Comparison of ENCODE assay signal across 9 cellular contexts in genomic region chrX:10326578-10326977, GRCh38.
DNase-seq lines count a peak whose midpoint lies in the region; ATAC-seq and TF ChIP-seq lines count a peak whose summit lies in the region.
"Had no signal": no experiment of that assay in that cellular context is flagged by ENCODE, and none has a peak within 500 bp of the region (broad histone marks: within the 10 kb centered on the region; RNA-seq: fewer than 3 reads in every experiment).

No MANE protein-coding gene starts in this region.

- TF ChIP-seq CTCF in AG09309 (IDR thresholded peaks at IDR 0.05; ENCODE audit: control insufficient read depth, insufficient read depth, low read depth, low read length, missing control alignments) (peak; percentile 49), GM20000 (IDR thresholded peaks at IDR 0.05; ENCODE audit: extremely low read depth, missing control alignments) (peak; percentile 18), SK-N-SH (IDR thresholded peaks at IDR 0.05) (peak; percentile 48)

- peak; percentile 68 for TF ChIP-seq RAD21 in SK-N-SH (IDR thresholded peaks at IDR 0.05; ENCODE audit: low read length)

- no peaks in the 10 kb centered on the region; a peak in 1 of 4 replicates for H3K4me1 ChIP-seq in SK-N-SH (ENCODE audit: control insufficient read depth in 1 of 2, insufficient read depth in 2 of 2, low read depth in 1 of 2, low read length in 1 of 2)
- H3K4me1 ChIP-seq in CD4-positive, alpha-beta memory T cell (ENCODE audit: insufficient read depth, low read length) = no peaks in the 10 kb centered on the region
- no peaks in the 10 kb centered on the region for H3K4me1 ChIP-seq in neuronal stem cell (ENCODE audit: control insufficient read depth in 2 of 2, insufficient read depth in 1 of 2, low read depth in 1 of 2, low read length in 2 of 2)

- H3K9me3 ChIP-seq in SK-N-SH (no peaks in the 10 kb centered on the region), neuronal stem cell (replicated peaks in 1 of 2; ENCODE audit: control insufficient read depth in 2 of 2, insufficient read depth in 1 of 2, low read depth in 1 of 2, low read length in 2 of 2) (no peaks in the 10 kb centered on the region)
- no peaks in the 10 kb centered on the region for H3K9me3 ChIP-seq in CD4-positive, alpha-beta memory T cell (ENCODE audit: control insufficient read depth in 1 of 2, low read length in 2 of 2)
- H3K9me3 ChIP-seq: neutrophil had no signal

- H3K27me3 Mint-ChIP-seq in CD4-positive, alpha-beta memory T cell = no peaks in the 10 kb centered on the region

- no peak overlapping the region for H3K27ac ChIP-seq in SK-N-SH (ENCODE audit: low read depth in 2 of 2, low read length in 1 of 2)
- no peak overlapping the region for H3K27ac ChIP-seq in CD4-positive, alpha-beta memory T cell (ENCODE audit: low read depth, low read length)
- H3K27ac ChIP-seq in neuronal stem cell (replicated peaks; ENCODE audit: low read length) = no peak overlapping the region
- H3K27ac ChIP-seq: neutrophil had no signal

- H2BK12ac ChIP-seq in neuronal stem cell (ENCODE audit: low read length) = no peak overlapping the region

- no peak for TF ChIP-seq EP300 in SK-N-SH (IDR thresholded peaks at IDR 0.05; ENCODE audit: borderline replicate concordance in 1 of 2, low read depth in 1 of 2, low read length in 1 of 2)

- H3K4ac ChIP-seq in neuronal stem cell (ENCODE audit: low read length) = no peak overlapping the region

- H3F3A ChIP-seq in SK-N-SH (replicated peaks; ENCODE audit: insufficient read depth) = no peaks in the 10 kb centered on the region

- H3K4me3 ChIP-seq in AG09309 (ENCODE audit: control insufficient read depth, low read depth, low read length) (no peak overlapping the region), SK-N-SH (ENCODE audit: low read depth in 2 of 2, low read length in 1 of 2) (no peak overlapping the region), neuronal stem cell (ENCODE audit: low read length in 2 of 2) (no peak overlapping the region)
- no peak overlapping the region for H3K4me3 ChIP-seq in CD4-positive, alpha-beta memory T cell (ENCODE audit: low read length in 2 of 2)

- no peak overlapping the region for H2AK5ac ChIP-seq in neuronal stem cell (ENCODE audit: low read depth, low read length)

- H3K23ac ChIP-seq in neuronal stem cell (ENCODE audit: low read depth, low read length, poor library complexity) = no peak overlapping the region

- no peak overlapping the region for H2BK120ac ChIP-seq in neuronal stem cell (ENCODE audit: low read depth, low read length)

- no peaks in the 10 kb centered on the region for H3K79me1 ChIP-seq in neuronal stem cell (ENCODE audit: low read depth, low read length)

- H3K9ac ChIP-seq in SK-N-SH (no peak overlapping the region), neuronal stem cell (ENCODE audit: low read depth, low read length, poor library complexity) (no peak overlapping the region)

- no peak overlapping the region for H2BK5ac ChIP-seq in neuronal stem cell (ENCODE audit: low read length)

- H3K27ac Mint-ChIP-seq in CD4-positive, alpha-beta memory T cell = no peak overlapping the region

- H3K4me2 ChIP-seq in SK-N-SH (no peak overlapping the region), neuronal stem cell (ENCODE audit: insufficient read depth, low read length, poor library complexity, severe bottlenecking) (no peak overlapping the region)

- H2BK15ac ChIP-seq in neuronal stem cell (ENCODE audit: low read length) = no peak overlapping the region

- no peaks in the 10 kb centered on the region for H3K9me2 ChIP-seq in SK-N-SH

- H3K79me2 ChIP-seq in SK-N-SH (ENCODE audit: insufficient read depth) = no peaks in the 10 kb centered on the region

- CTCF ChIA-PET in SK-N-SH (lab: Yijun Ruan, JAX) = no interaction called here
- CTCF ChIA-PET in CD4-positive, alpha-beta memory T cell (lab: Charles Lee; ENCODE audit: partially characterized antibody) = no interaction called here

- no peak overlapping the region; the same call in 1 of the 2 replicates for H2AFZ ChIP-seq in SK-N-SH (ENCODE audit: low read depth)
- no peak overlapping the region for H2AFZ ChIP-seq in neuronal stem cell (ENCODE audit: low read length)

- DNase-seq in AG09309 (ENCODE audit: low read depth) (peak; percentile 3), GM20000 (ENCODE audit: low spot score) (no peak), SK-N-SH (peak; percentile 30), left cardiac atrium (peak; percentile 25), neuronal stem cell (ENCODE audit: low spot score) (no peak)
- DNase-seq in effector CD4-positive, alpha-beta T cell = no peak
- DNase-seq in CD4-positive, alpha-beta memory T cell = no peak

- intact Hi-C loops in left cardiac atrium (cut with DNase I) = loop anchor here in 1 of 2 donors (5.0 kb wide), 2 partner anchors 119 to 134 kb away; no protein-coding TSS in a partner anchor
- intact Hi-C loops in CD4-positive, alpha-beta memory T cell (cut with micrococcal nuclease) = no loop called here

- POLR2A ChIA-PET in SK-N-SH (lab: Yijun Ruan, JAX) = no interaction called here
- POLR2A ChIA-PET in CD4-positive, alpha-beta memory T cell (lab: Charles Lee; ENCODE audit: partially characterized antibody) = no interaction called here

- WGBS in SK-N-SH (ENCODE audit: low lambda C conversion rate) = 15% methylated on average over 2 of the region's 2 CpGs
- WGBS in neuronal stem cell (ENCODE audit: extremely low coverage in 2 of 2, insufficient read length in 2 of 2, insufficient replicate concordance in 1 of 2), 2 donors = no CpG with 5 or more reads among the region's 2 CpGs

- no peak overlapping the region for H4K8ac ChIP-seq in neuronal stem cell (ENCODE audit: low read depth, low read length)

- H3K4me3 Mint-ChIP-seq in CD4-positive, alpha-beta memory T cell = no peak overlapping the region

- no peak overlapping the region for H3K18ac ChIP-seq in neuronal stem cell (ENCODE audit: low read length)

- no peak overlapping the region for H4K91ac ChIP-seq in neuronal stem cell (ENCODE audit: low read depth, low read length, poor library complexity)

- H3K27me3 ChIP-seq in SK-N-SH (ENCODE audit: insufficient read depth) = no peaks in the 10 kb centered on the region; the same call in 1 of the 2 replicates
- no peaks in the 10 kb centered on the region for H3K27me3 ChIP-seq in CD4-positive, alpha-beta memory T cell (ENCODE audit: insufficient read depth, low read length)
- H3K27me3 ChIP-seq in neuronal stem cell (ENCODE audit: control insufficient read depth in 3 of 3, insufficient read depth in 3 of 3, low read depth in 1 of 3, low read length in 3 of 3) = peaks cover 0 to 6% (median 0%) of the 10 kb centered on the region in 3 experiments
- H3K27me3 ChIP-seq: neutrophil had no signal

- H3K36me3 ChIP-seq in SK-N-SH (replicated peaks in 1 of 2; ENCODE audit: control insufficient read depth in 1 of 2, insufficient read depth in 2 of 2, low read length in 1 of 2) (no peaks in the 10 kb centered on the region), neuronal stem cell (replicated peaks in 1 of 2; ENCODE audit: control insufficient read depth in 2 of 2, insufficient read depth in 2 of 2, low read length in 2 of 2) (no peaks in the 10 kb centered on the region)
- H3K36me3 ChIP-seq in CD4-positive, alpha-beta memory T cell (ENCODE audit: insufficient read depth, low read length) = no peaks in the 10 kb centered on the region
- H3K36me3 ChIP-seq: neutrophil had no signal

- no peaks in the 10 kb centered on the region for H3K36me3 Mint-ChIP-seq in CD4-positive, alpha-beta memory T cell

- H3K4me1 Mint-ChIP-seq in CD4-positive, alpha-beta memory T cell = no peaks in the 10 kb centered on the region

- ATAC-seq in left cardiac atrium (peak; percentile 47), GM19463 (IDR thresholded peaks at IDR 0.05; ENCODE audit: unreplicated experiment) (no peak)

- no peaks in the 10 kb centered on the region for H3K9me3 Mint-ChIP-seq in CD4-positive, alpha-beta memory T cell

- no peak overlapping the region for H3K14ac ChIP-seq in neuronal stem cell (ENCODE audit: low read length)

- H4K20me1 ChIP-seq in SK-N-SH (ENCODE audit: insufficient read depth) = no peaks in the 10 kb centered on the region

TF ChIP-seq in SK-N-SH, 30 proteins besides CTCF, POLR2A, EP300 and RAD21:
- TF ChIP-seq RXRA (IDR thresholded peaks at IDR 0.05; ENCODE audit: borderline replicate concordance, low read depth) (no peak), SMC3 (IDR thresholded peaks at IDR 0.05; ENCODE audit: low read depth, low read length) (peak; percentile 55), TCF12 (IDR thresholded peaks at IDR 0.05) (no peak)

Comparison
In these comparisons a context has a peak if more than half of its experiments do, and no peak if none do; other contexts are left out.
1. DNase-seq: peak in AG09309 (single experiment), SK-N-SH (single experiment) and left cardiac atrium (single experiment); none in GM20000 (single experiment), effector CD4-positive, alpha-beta T cell (single experiment), CD4-positive, alpha-beta memory T cell (0 of 5) and neuronal stem cell (single experiment).
2. Peak in every context shown above with its lines, with median percentiles within 50 percentile points of each other: CTCF ChIP-seq.